ENCODE assay signal across 15 cellular contexts in the genomic region with DNA sequence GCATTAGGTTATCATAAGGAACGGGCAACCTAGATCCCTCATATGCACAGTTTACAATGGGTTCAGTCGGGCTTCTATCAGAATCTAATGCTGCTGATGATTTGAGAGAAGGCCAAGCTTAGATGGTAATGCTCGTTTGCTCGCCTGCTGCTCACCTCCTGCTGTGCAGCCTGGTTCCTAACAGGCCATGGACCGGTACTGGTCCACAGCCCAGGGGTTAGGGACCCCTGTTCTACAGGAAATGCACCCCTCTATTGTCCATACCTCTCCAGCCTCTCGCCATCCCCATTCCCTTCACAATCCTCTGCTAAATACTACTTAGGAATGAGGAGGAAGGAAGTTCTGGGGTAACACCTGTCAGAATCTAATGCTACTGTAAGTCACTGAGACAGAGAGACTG.
A peak's percentile ranks its signal among the peaks of the same experiment; 100 is the strongest.
DNase-seq lines count a peak whose midpoint lies in the region; ATAC-seq and TF ChIP-seq lines count a peak whose summit lies in the region.
"Had no signal": no experiment of that assay in that cellular context is flagged by ENCODE, and none has a peak within 500 bp of the region (broad histone marks: within the 10 kb centered on the region; RNA-seq: fewer than 3 reads in every experiment).

No MANE protein-coding gene starts in this region.

- intact Hi-C loops in PC-3 (cut with micrococcal nuclease) = no loop called here
- intact Hi-C loops in activated CD8-positive, alpha-beta T cell treated with anti-CD3 and anti-CD28 coated beads for 36 hours (cut with micrococcal nuclease) = no loop called here
- intact Hi-C loops in CD14-positive monocyte (cut with micrococcal nuclease) = no loop called here

- no TSS peak for BruUV-seq in PC-3 (replicated peaks; lab: Mats Ljungman, UMichigan)

- TF ChIP-seq POLR2A in upper lobe of left lung (IDR thresholded peaks at IDR 0.05) = no peak

- H3K79me2 ChIP-seq in PC-3 (ENCODE audit: low read length) (no peaks in the 10 kb centered on the region), osteoblast (ENCODE audit: insufficient read depth, low read length) (no peaks in the 10 kb centered on the region)

- no peaks in the 10 kb centered on the region for H4K20me1 ChIP-seq in PC-3 (ENCODE audit: low read length)
- H4K20me1 ChIP-seq in osteoblast (ENCODE audit: insufficient read depth, low read length) = no peaks in the 10 kb centered on the region

- no peaks in the 10 kb centered on the region for H3K9me3 ChIP-seq in AG04450 (ENCODE audit: control insufficient read depth, insufficient read depth, low read length)
- H3K9me3 ChIP-seq in PC-3 (ENCODE audit: low read length) = no peaks in the 10 kb centered on the region
- no peaks in the 10 kb centered on the region for H3K9me3 ChIP-seq in endodermal cell (ENCODE audit: control insufficient read depth, low read length)
- no peaks in the 10 kb centered on the region for H3K9me3 ChIP-seq in osteoblast (ENCODE audit: low read depth, low read length)
- no peaks in the 10 kb centered on the region for H3K9me3 ChIP-seq in upper lobe of left lung

- H3K36me3 ChIP-seq in PC-3 (ENCODE audit: low read depth, low read length) = no peaks in the 10 kb centered on the region
- no peaks in the 10 kb centered on the region for H3K36me3 ChIP-seq in endodermal cell (ENCODE audit: control insufficient read depth, insufficient read depth, low read length)
- H3K36me3 ChIP-seq in osteoblast (ENCODE audit: insufficient read depth, low read length) = peaks cover 4% of the 10 kb centered on the region
- peaks cover 0 to 5% (median under 1%) of the 10 kb centered on the region in 4 donors for H3K36me3 ChIP-seq in upper lobe of left lung
- H3K36me3 ChIP-seq: neural progenitor cell had no signal

- H3K4me3 ChIP-seq in AG04450 (ENCODE audit: low read depth, low read length) = no peak overlapping the region
- no peak overlapping the region for H3K4me3 ChIP-seq in PC-3 (ENCODE audit: low read length)
- no peak overlapping the region for H3K4me3 ChIP-seq in endodermal cell (ENCODE audit: low read length)
- no peak overlapping the region for H3K4me3 ChIP-seq in osteoblast (ENCODE audit: insufficient read depth, low read length)
- no peak overlapping the region for H3K4me3 ChIP-seq in upper lobe of left lung
- H3K4me3 ChIP-seq: neural progenitor cell had no signal

- peak overlapping the region; percentile 84 for H3K27ac ChIP-seq in AG04450 (ENCODE audit: low read depth, low read length)
- peak overlapping the region; percentile 69 for H3K27ac ChIP-seq in PC-3 (ENCODE audit: low read length)
- peak overlapping the region; percentile 96 for H3K27ac ChIP-seq in endodermal cell (ENCODE audit: low read depth, low read length)
- peak overlapping the region; percentile 82 for H3K27ac ChIP-seq in osteoblast (ENCODE audit: low read depth, low read length)
- no peak overlapping the region for H3K27ac ChIP-seq in upper lobe of left lung
- H3K27ac ChIP-seq: neural progenitor cell had no signal

- CTCF ChIA-PET in AG04450 (lab: Charles Lee) (interaction anchor here (0.6 kb wide), 1 partner anchor 36 kb away, joined by 3 read pairs; no protein-coding TSS in a partner anchor), PC-3 (lab: Charles Lee) (no interaction called here)
- CTCF ChIA-PET in activated CD8-positive, alpha-beta T cell treated with anti-CD3 and anti-CD28 coated beads for 36 hours (lab: Charles Lee) = interaction anchor here (2.1 kb wide), 1 partner anchor 8 kb away, joined by 6 read pairs; no protein-coding TSS in a partner anchor

- H3K27me3 ChIP-seq in AG04450 (ENCODE audit: control insufficient read depth, insufficient read depth, low read length) = no peaks in the 10 kb centered on the region
- H3K27me3 ChIP-seq in PC-3 (ENCODE audit: low read length) = no peaks in the 10 kb centered on the region
- H3K27me3 ChIP-seq in endodermal cell (ENCODE audit: control insufficient read depth, insufficient read depth, low read length, poor library complexity, severe bottlenecking) = no peaks in the 10 kb centered on the region
- H3K27me3 ChIP-seq in osteoblast (ENCODE audit: insufficient read depth, low read length) = no peaks in the 10 kb centered on the region
- no peaks in the 10 kb centered on the region for H3K27me3 ChIP-seq in upper lobe of left lung
- H3K27me3 ChIP-seq: neural progenitor cell had no signal

- no peak for TF ChIP-seq EP300 in upper lobe of left lung (IDR thresholded peaks at IDR 0.05)

- no peak overlapping the region for H3K4me3 Mint-ChIP-seq in endodermal cell
- no peak overlapping the region for H3K4me3 Mint-ChIP-seq in activated CD8-positive, alpha-beta T cell treated with anti-CD3 and anti-CD28 coated beads for 36 hours
- H3K4me3 Mint-ChIP-seq in CD14-positive monocyte = no peak overlapping the region
- H3K4me3 Mint-ChIP-seq: activated CD8-positive, alpha-beta memory T cell treated with anti-CD3 and anti-CD28 coated beads, Interleukin-2, amount 10 ng/mL, durations not matched to agents 7 days and 5 days; neural progenitor cell; T-helper 17 cell had no signal

- no peaks in the 10 kb centered on the region for H3F3A ChIP-seq in PC-3 (ENCODE audit: low read length, unreplicated experiment)

- no peaks in the 10 kb centered on the region for H3K27me3 Mint-ChIP-seq in endodermal cell (ENCODE audit: insufficient read depth)
- no peaks in the 10 kb centered on the region for H3K27me3 Mint-ChIP-seq in activated CD8-positive, alpha-beta T cell treated with anti-CD3 and anti-CD28 coated beads for 36 hours
- no peaks in the 10 kb centered on the region for H3K27me3 Mint-ChIP-seq in CD14-positive monocyte (ENCODE audit: low read depth in 3 of 3)
- H3K27me3 Mint-ChIP-seq: activated CD8-positive, alpha-beta memory T cell treated with anti-CD3 and anti-CD28 coated beads, Interleukin-2, amount 10 ng/mL, durations not matched to agents 7 days and 5 days; T-helper 17 cell had no signal

- H3K27ac Mint-ChIP-seq in endodermal cell = no peak overlapping the region
- H3K27ac Mint-ChIP-seq in activated CD8-positive, alpha-beta T cell treated with anti-CD3 and anti-CD28 coated beads for 36 hours = no peak overlapping the region
- H3K27ac Mint-ChIP-seq in CD14-positive monocyte = no peak overlapping the region
- H3K27ac Mint-ChIP-seq: activated CD8-positive, alpha-beta memory T cell treated with anti-CD3 and anti-CD28 coated beads, Interleukin-2, amount 10 ng/mL, durations not matched to agents 7 days and 5 days; T-helper 17 cell had no signal

- H3K4me1 Mint-ChIP-seq in endodermal cell = peaks cover 9% of the 10 kb centered on the region
- peaks cover 6% of the 10 kb centered on the region for H3K4me1 Mint-ChIP-seq in activated CD8-positive, alpha-beta T cell treated with anti-CD3 and anti-CD28 coated beads for 36 hours (ENCODE audit: low read depth)
- H3K4me1 Mint-ChIP-seq in CD14-positive monocyte = no peaks in the 10 kb centered on the region

- no peak for TF ChIP-seq CTCF in AG04450 (IDR thresholded peaks at IDR 0.05; ENCODE audit: low read depth, low read length)
- no peak for TF ChIP-seq CTCF in PC-3 (conservative IDR thresholded peaks at IDR 0.05; ENCODE audit: low read depth, low read length)
- TF ChIP-seq CTCF in endodermal cell (conservative IDR thresholded peaks at IDR 0.05) = no peak
- no peak for TF ChIP-seq CTCF in osteoblast (IDR thresholded peaks at IDR 0.05; ENCODE audit: extremely low read depth, low read depth, low read length)
- no peak for TF ChIP-seq CTCF in upper lobe of left lung (IDR thresholded peaks at IDR 0.05)
- no peak for TF ChIP-seq CTCF in activated CD8-positive, alpha-beta T cell treated with anti-CD3 and anti-CD28 coated beads for 36 hours (IDR thresholded peaks at IDR 0.05)
- TF ChIP-seq CTCF in CD14-positive monocyte (IDR thresholded peaks at IDR 0.05) = no peak

- H2AFZ ChIP-seq in PC-3 (ENCODE audit: low read length) (no peak overlapping the region), osteoblast (ENCODE audit: low read length) (no peak overlapping the region)
- H2AFZ ChIP-seq: neural progenitor cell had no signal

- H3K4me2 ChIP-seq in PC-3 (ENCODE audit: low read length) (peak overlapping the region; percentile 54), osteoblast (ENCODE audit: insufficient read depth, low read length) (peak overlapping the region; percentile 63)
- H3K4me2 ChIP-seq: neural progenitor cell had no signal

- no peak overlapping the region for H3K9ac ChIP-seq in PC-3 (ENCODE audit: low read length)
- no peak overlapping the region for H3K9ac ChIP-seq in endodermal cell (ENCODE audit: extremely low read depth, low read length, poor library complexity, severe bottlenecking)
- H3K9ac ChIP-seq: neural progenitor cell had no signal

- POLR2A ChIA-PET in AG04450 (lab: Yijun Ruan, JAX) (interaction anchor here (0.6 to 1.2 kb wide), 2 partner anchors 40 to 49 kb away, joined by 3 read pairs; no protein-coding TSS in a partner anchor), PC-3 (lab: Charles Lee; ENCODE audit: unreplicated experiment) (interaction anchor here (0.6 to 0.7 kb wide), 2 partner anchors 14 to 110 kb away, joined by 3 to 7 read pairs; no protein-coding TSS in a partner anchor)
- POLR2A ChIA-PET in activated CD8-positive, alpha-beta T cell treated with anti-CD3 and anti-CD28 coated beads for 36 hours (lab: Charles Lee) = interaction anchor here (0.6 kb wide), 1 partner anchor 201 kb away, joined by 3 read pairs; no protein-coding TSS in a partner anchor

- DNase-seq in AG04450 (ENCODE audit: low read depth, low spot score) (no peak), PC-3 (no peak), endodermal cell (no peak), osteoblast (ENCODE audit: insufficient read length, low spot score, missing footprints) (no peak), NCI-H748 (lab: John Stamatoyannopoulos, UW; ENCODE audit: unreplicated experiment) (no peak), upper lobe of left lung (no peak), CD14-positive monocyte (ENCODE audit: low spot score) (no peak)
- DNase-seq in activated CD8-positive, alpha-beta T cell treated with anti-CD3 and anti-CD28 coated beads for 36 hours = no peak
- DNase-seq: activated CD8-positive, alpha-beta memory T cell treated with anti-CD3 and anti-CD28 coated beads, Interleukin-2, amount 10 ng/mL, durations not matched to agents 7 days and 5 days; activated gamma-delta T cell; cortex of kidney; NCI-H187; T-helper 17 cell had no signal

- ATAC-seq in PC-3 (no peak), upper lobe of left lung (ENCODE audit: low FRiP score in 2 of 2) (no peak)
- no peak for ATAC-seq in activated CD8-positive, alpha-beta T cell treated with anti-CD3 and anti-CD28 coated beads for 36 hours
- ATAC-seq: activated CD4-positive, CD25-positive, alpha-beta regulatory T cell treated with anti-CD3 and anti-CD28 coated beads, Interleukin-2, amount 50 U/mL, for 24 hours; activated CD8-positive, alpha-beta memory T cell treated with anti-CD3 and anti-CD28 coated beads, Interleukin-2, amount 10 ng/mL, durations not matched to agents 7 days and 5 days; T-helper 17 cell had no signal

- H3K36me3 Mint-ChIP-seq in endodermal cell (ENCODE audit: low read depth) = peaks cover 2% of the 10 kb centered on the region
- peaks cover 38% of the 10 kb centered on the region for H3K36me3 Mint-ChIP-seq in activated CD8-positive, alpha-beta T cell treated with anti-CD3 and anti-CD28 coated beads for 36 hours (ENCODE audit: low read depth)
- H3K36me3 Mint-ChIP-seq in CD14-positive monocyte = peaks cover 15% of the 10 kb centered on the region in 2 donors

- no peaks in the 10 kb centered on the region for H3K9me2 ChIP-seq in PC-3 (replicated peaks; ENCODE audit: low read length)

- H3K9me3 Mint-ChIP-seq in endodermal cell (no peaks in the 10 kb centered on the region), CD14-positive monocyte (peaks cover 0 to 1% (median 0%) of the 10 kb centered on the region in 7 donors)
- no peaks in the 10 kb centered on the region for H3K9me3 Mint-ChIP-seq in activated CD8-positive, alpha-beta T cell treated with anti-CD3 and anti-CD28 coated beads for 36 hours
- H3K9me3 Mint-ChIP-seq: neural progenitor cell had no signal

- peaks cover 45% of the 10 kb centered on the region for H3K4me1 ChIP-seq in PC-3 (ENCODE audit: insufficient read depth, low read length)
- H3K4me1 ChIP-seq in endodermal cell (ENCODE audit: control insufficient read depth, insufficient read depth, low read length) = no peaks in the 10 kb centered on the region
- peaks cover 43% of the 10 kb centered on the region for H3K4me1 ChIP-seq in osteoblast (ENCODE audit: insufficient read depth, low read length)
- peaks cover 0 to 4% (median 0%) of the 10 kb centered on the region in 4 donors for H3K4me1 ChIP-seq in upper lobe of left lung
- H3K4me1 ChIP-seq: neural progenitor cell had no signal

- WGBS in endodermal cell (ENCODE audit: insufficient coverage in 1 of 2, insufficient read length in 1 of 2), 2 experiments = 83 to 92% methylated on average over 2 to 5 of the region's 6 CpGs
- WGBS in upper lobe of left lung, 2 donors = 91 to 95% methylated on average over 6 of the region's 6 CpGs

Comparison
In these comparisons a context has a peak if more than half of its experiments do, and no peak if none do; other contexts are left out.
1. H3K27ac ChIP-seq: peak in AG04450 (single experiment), PC-3 (single experiment), endodermal cell (single experiment) and osteoblast (single experiment); none in upper lobe of left lung (0 of 4).